Comparison of ENCODE assay signal across 8 cellular contexts in the genomic region with DNA sequence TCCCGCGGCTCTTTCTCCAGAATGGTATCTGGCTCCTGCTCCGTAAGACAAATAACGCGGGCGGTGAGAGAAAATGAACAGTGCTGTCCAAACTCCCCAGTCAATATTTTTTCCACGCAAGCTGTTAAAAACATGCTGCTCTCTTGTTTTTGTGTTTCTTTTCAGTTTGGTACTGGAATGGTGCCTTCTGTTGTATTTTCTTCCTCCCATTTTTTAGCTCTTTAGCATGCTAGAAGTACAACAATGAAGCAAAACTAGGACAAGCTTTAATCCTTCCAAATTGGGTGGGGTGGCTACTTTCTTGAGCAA. TPM values are rescaled to one million over a fixed set of nuclear protein-coding genes. Genes with fewer than 3 reads are reported as not detected.
DNase-seq lines count a peak whose midpoint lies in the region; ATAC-seq and TF ChIP-seq lines count a peak whose summit lies in the region.

No MANE protein-coding gene starts in this region.

- WGBS in psoas muscle, 3 donors, result 1 to 7% (median 3%) methylated on average over 7 of the region's 7 CpGs

- in situ Hi-C loops in ACHN (cut with HindIII; ENCODE audit: low pct_ligation_motif_present, low pct_unique_long_range_greater_than_20kb, low sequenced_read_pairs), result no loop called here

- H3K9me3 ChIP-seq in SJSA1 (replicated peaks) (no peaks in the 10 kb centered on the region), psoas muscle (no peaks in the 10 kb centered on the region)

- H3K4me3 ChIP-seq in SJSA1 (peak overlapping the region; percentile 74), fibroblast of the aortic adventitia (ENCODE audit: low read depth, low read length) (peak overlapping the region; percentile 92), psoas muscle (peak overlapping the region; percentile 97)

- no peaks in the 10 kb centered on the region for H3K27me3 Mint-ChIP-seq in activated T-cell treated with anti-CD3 and anti-CD28 coated beads, Interleukin-2, amount 50 U/mL, for 4 hours (ENCODE audit: low read depth)

- H3K9me3 Mint-ChIP-seq in activated T-cell treated with anti-CD3 and anti-CD28 coated beads, Interleukin-2, amount 50 U/mL, for 4 hours, result no peaks in the 10 kb centered on the region

- H3K27ac ChIP-seq in SJSA1 (no peak overlapping the region), psoas muscle (peak overlapping the region; percentile 86)

- intact Hi-C loops in psoas muscle (cut with DNase I), result no loop called here

- H3K36me3 Mint-ChIP-seq in activated T-cell treated with anti-CD3 and anti-CD28 coated beads, Interleukin-2, amount 50 U/mL, for 4 hours (ENCODE audit: insufficient read depth), result peaks cover 30% of the 10 kb centered on the region

- H3K36me3 ChIP-seq in SJSA1 (peaks cover 24% of the 10 kb centered on the region), psoas muscle (ENCODE audit: insufficient read depth in 1 of 2, low read depth in 1 of 2) (peaks cover 3 to 34% of the 10 kb centered on the region in 2 donors)

- no peak for TF ChIP-seq CTCF in fibroblast of the aortic adventitia (IDR thresholded peaks at IDR 0.05; ENCODE audit: insufficient read depth, low read length)
- TF ChIP-seq CTCF in psoas muscle (IDR thresholded peaks at IDR 0.05), result no peak

- H3K27me3 ChIP-seq in SJSA1 (replicated peaks) (no peaks in the 10 kb centered on the region), psoas muscle (ENCODE audit: insufficient read depth in 3 of 3, low read length in 2 of 3) (no peaks in the 10 kb centered on the region)

- peaks cover 33% of the 10 kb centered on the region for H3K4me1 Mint-ChIP-seq in activated T-cell treated with anti-CD3 and anti-CD28 coated beads, Interleukin-2, amount 50 U/mL, for 4 hours (ENCODE audit: low read depth)

- no peak for DNase-seq in activated T-cell treated with anti-CD3 and anti-CD28 coated beads, Interleukin-2, amount 50 U/mL, for 4 hours
- no peak for DNase-seq in activated T-cell treated with anti-CD3 and anti-CD28 coated beads, Interleukin-2, amount 50 U/mL, for 1 hour
- DNase-seq in SJSA1 (ENCODE audit: low read depth in 1 of 2, low spot score in 2 of 2) (no peak), fibroblast of the aortic adventitia (ENCODE audit: low read depth) (no peak), psoas muscle (no peak), HCEC 1CT (no peak), ACHN (no peak), putamen (ENCODE audit: low spot score) (no peak)

- peaks cover 12% of the 10 kb centered on the region for H3K4me1 ChIP-seq in SJSA1 (replicated peaks)
- peaks cover 18% of the 10 kb centered on the region for H3K4me1 ChIP-seq in psoas muscle

- peak in 1 of 2 donors; percentile 3 for ATAC-seq in activated T-cell treated with anti-CD3 and anti-CD28 coated beads, Interleukin-2, amount 50 U/mL, for 4 hours
- ATAC-seq in psoas muscle, result peak in 3 of 4 donors; percentile 31 to 63 (median 46)

- peak overlapping the region; percentile 99 for H3K4me3 Mint-ChIP-seq in activated T-cell treated with anti-CD3 and anti-CD28 coated beads, Interleukin-2, amount 50 U/mL, for 4 hours

RNA-seq across cellular contexts. Expression of a gene that starts 0.6 kb away (rescaled TPM):
- total RNA-seq in activated T-cell treated with anti-CD3 and anti-CD28 coated beads, Interleukin-2, amount 50 U/mL, for 4 hours, result 10 to 100 TPM; 57.3 to 66.8 (median 59.0) TPM
- 29.7 and 40.8 TPM in 2 replicates for total RNA-seq in SJSA1 (2014; rRNA removed; shearing (Covaris generic))
- 18.4 and 27.1 TPM in 2 replicates for total RNA-seq in fibroblast of the aortic adventitia (ENCODE audit: low replicate concordance)
- total RNA-seq in psoas muscle, result 10 to 100 TPM in 3 of 4 donors, 1 to 10 TPM in 1; 8.1 to 18.8 (median 14.0) TPM
- 10 to 100 TPM in 1 of 3 donors, 1 to 10 TPM in 2; 6.6 to 10.7 (median 8.7) TPM for polyA plus RNA-seq in psoas muscle
